ENCODE assay signal across 13 cellular contexts in the genomic region with DNA sequence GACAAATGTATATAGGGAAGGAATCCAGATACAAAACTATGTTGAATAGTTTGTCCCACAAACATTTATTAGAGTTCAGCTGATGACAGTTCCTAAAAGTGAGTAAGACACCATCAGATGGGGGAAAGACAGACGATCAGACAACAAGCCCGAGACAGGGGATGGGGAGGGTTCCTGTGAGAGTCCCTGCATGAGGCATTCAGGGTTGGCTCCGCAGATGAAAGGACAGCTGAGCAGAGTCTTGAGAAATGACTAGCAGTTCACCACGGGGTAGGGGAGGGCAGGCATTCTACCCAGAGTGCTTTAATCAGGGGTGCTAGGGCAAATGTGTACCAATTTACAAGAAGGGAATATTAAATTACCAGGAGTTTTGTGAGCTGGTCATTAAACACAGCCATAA. TPM values are rescaled to one million over a fixed set of nuclear protein-coding genes. Genes with fewer than 3 reads are reported as not detected.
DNase-seq lines count a peak whose midpoint lies in the region; ATAC-seq and TF ChIP-seq lines count a peak whose summit lies in the region.
"Had no signal": no experiment of that assay in that cellular context is flagged by ENCODE, and none has a peak within 500 bp of the region (broad histone marks: within the 10 kb centered on the region; RNA-seq: fewer than 3 reads in every experiment).

No MANE protein-coding gene starts in this region.

- H3K4me1 ChIP-seq in naive thymus-derived CD4-positive, alpha-beta T cell (ENCODE audit: control insufficient read depth in 2 of 2, insufficient read depth in 2 of 2, low read length in 2 of 2) = no peaks in the 10 kb centered on the region
- H3K4me1 ChIP-seq in aorta (ENCODE audit: control insufficient read depth in 1 of 2, insufficient read depth in 2 of 2, low read length in 2 of 2) = peaks cover 0 to 2% of the 10 kb centered on the region in 2 donors
- H3K4me1 ChIP-seq: uterus had no signal

- no peaks in the 10 kb centered on the region for H3K36me3 ChIP-seq in naive thymus-derived CD4-positive, alpha-beta T cell (ENCODE audit: control insufficient read depth in 2 of 3, insufficient read depth in 3 of 3, low read length in 3 of 3)
- no peaks in the 10 kb centered on the region for H3K36me3 ChIP-seq in aorta (ENCODE audit: control insufficient read depth in 1 of 2, insufficient read depth in 2 of 2, low read length in 1 of 2)
- H3K36me3 ChIP-seq: uterus had no signal

- POLR2A ChIA-PET in naive thymus-derived CD4-positive, alpha-beta T cell (lab: Charles Lee) = no interaction called here
- POLR2A ChIA-PET in GM10248 (lab: Yijun Ruan, JAX) = no interaction called here

- H3K36me3 Mint-ChIP-seq in T-helper 2 cell treated with Interferon-gamma antibody and Interleukin-4, amounts not matched to agents 5 μg/mL and 100 μg/mL, for 36 hours (ENCODE audit: low read depth) = no peaks in the 10 kb centered on the region
- peaks cover 2 to 3% of the 10 kb centered on the region in 2 donors for H3K36me3 Mint-ChIP-seq in activated T-cell treated with anti-CD3 and anti-CD28 coated beads, Interleukin-2, amount 50 U/mL, for 72 hours (ENCODE audit: insufficient read depth in 2 of 2)
- H3K36me3 Mint-ChIP-seq in naive thymus-derived CD4-positive, alpha-beta T cell = peaks cover 0 to 21% (median 0%) of the 10 kb centered on the region in 5 donors

- no peak overlapping the region for H3K4me3 ChIP-seq in naive thymus-derived CD4-positive, alpha-beta T cell (ENCODE audit: low read length)
- no peak overlapping the region for H3K4me3 ChIP-seq in aorta (ENCODE audit: low read length in 2 of 2)
- H3K4me3 ChIP-seq: coronary artery, uterus had no signal

- peaks cover 22% of the 10 kb centered on the region for H3K4me1 Mint-ChIP-seq in T-helper 2 cell treated with Interferon-gamma antibody and Interleukin-4, amounts not matched to agents 5 μg/mL and 100 μg/mL, for 36 hours (ENCODE audit: low read depth)
- peaks cover 28% of the 10 kb centered on the region for H3K4me1 Mint-ChIP-seq in activated T-cell treated with anti-CD3 and anti-CD28 coated beads, Interleukin-2, amount 50 U/mL, for 72 hours (ENCODE audit: low read depth)
- peaks cover 16 to 42% (median 35%) of the 10 kb centered on the region in 7 donors for H3K4me1 Mint-ChIP-seq in naive thymus-derived CD4-positive, alpha-beta T cell

- 37 to 53% methylated on average over 4 of the region's 4 CpGs for WGBS in aorta, 2 donors

- no peaks in the 10 kb centered on the region for H3K9me3 ChIP-seq in naive thymus-derived CD4-positive, alpha-beta T cell (ENCODE audit: control insufficient read depth in 2 of 3, low read length in 3 of 3)
- H3K9me3 ChIP-seq in aorta (ENCODE audit: control insufficient read depth, low read length) = no peaks in the 10 kb centered on the region
- H3K9me3 ChIP-seq: uterus had no signal

- peak; percentile 17 for DNase-seq in T-helper 2 cell treated with Interferon-gamma antibody and Interleukin-4, amounts not matched to agents 5 μg/mL and 100 μg/mL, for 36 hours (ENCODE audit: low spot score)
- DNase-seq in activated T-cell treated with anti-CD3 and anti-CD28 coated beads, Interleukin-2, amount 50 U/mL, for 72 hours = peak; percentile 49 to 63
- peak in 7 of 9 donors; percentile 25 to 53 (median 47) for DNase-seq in naive thymus-derived CD4-positive, alpha-beta T cell
- DNase-seq in stimulated activated CD8-positive, alpha-beta memory T cell treated with anti-CD3 and anti-CD28 coated beads, Interleukin-7, amount 100 ng/mL, for 4 hours (ENCODE audit: low read depth in 2 of 2) = peak; percentile 21 to 43
- DNase-seq in aorta (no peak), NCI-H146 treated with DMSO at 0.1 percent for 48 hours (lab: John Stamatoyannopoulos, UW; ENCODE audit: unreplicated experiment) (no peak), GM10248 (ENCODE audit: extremely low spot score) (no peak)
- DNase-seq: foreskin keratinocyte, left cardiac atrium, NCI-H526 treated with DMSO at 0.1 percent for 48 hours, uterus had no signal

- H3K9me3 Mint-ChIP-seq in T-helper 2 cell treated with Interferon-gamma antibody and Interleukin-4, amounts not matched to agents 5 μg/mL and 100 μg/mL, for 36 hours = no peaks in the 10 kb centered on the region
- no peaks in the 10 kb centered on the region for H3K9me3 Mint-ChIP-seq in activated T-cell treated with anti-CD3 and anti-CD28 coated beads, Interleukin-2, amount 50 U/mL, for 72 hours
- H3K9me3 Mint-ChIP-seq in naive thymus-derived CD4-positive, alpha-beta T cell = peaks cover 0 to 7% (median 0%) of the 10 kb centered on the region in 11 donors

- peaks cover 36% of the 10 kb centered on the region for H3K27me3 Mint-ChIP-seq in T-helper 2 cell treated with Interferon-gamma antibody and Interleukin-4, amounts not matched to agents 5 μg/mL and 100 μg/mL, for 36 hours (ENCODE audit: low read depth)
- peaks cover 16% of the 10 kb centered on the region for H3K27me3 Mint-ChIP-seq in activated T-cell treated with anti-CD3 and anti-CD28 coated beads, Interleukin-2, amount 50 U/mL, for 72 hours (ENCODE audit: low read depth)
- peaks cover 0 to 29% (median 5%) of the 10 kb centered on the region in 5 donors for H3K27me3 Mint-ChIP-seq in naive thymus-derived CD4-positive, alpha-beta T cell

- H3K27me3 ChIP-seq in naive thymus-derived CD4-positive, alpha-beta T cell (ENCODE audit: control insufficient read depth in 2 of 2, insufficient read depth in 2 of 2, low read length in 2 of 2) = no peaks in the 10 kb centered on the region
- H3K27me3 ChIP-seq in aorta (ENCODE audit: control insufficient read depth in 1 of 2, insufficient read depth in 2 of 2, low read length in 1 of 2) = no peaks in the 10 kb centered on the region
- H3K27me3 ChIP-seq: uterus had no signal

- CTCF ChIA-PET in naive thymus-derived CD4-positive, alpha-beta T cell (lab: Charles Lee) = interaction anchor here (1.8 kb wide), 1 partner anchor 40 kb away, joined by 4 read pairs; no protein-coding TSS in a partner anchor
- CTCF ChIA-PET in GM10248 (lab: Yijun Ruan, JAX) = interaction anchor here (1.4 to 2.4 kb wide), 2 partner anchors 12 to 97 kb away, joined by 3 to 7 read pairs; no protein-coding TSS in a partner anchor

- TF ChIP-seq CTCF in GM10248 (IDR thresholded peaks at IDR 0.05; ENCODE audit: control extremely low read depth, extremely low read depth, low read depth, missing control alignments) = no peak

- intact Hi-C loops in naive thymus-derived CD4-positive, alpha-beta T cell (cut with micrococcal nuclease) = no loop called here
- intact Hi-C loops in aorta (cut with DNase I) = no loop called here

- no peak overlapping the region for H3K27ac ChIP-seq in naive thymus-derived CD4-positive, alpha-beta T cell (ENCODE audit: low read depth, low read length)
- H3K27ac ChIP-seq in aorta (ENCODE audit: low read depth in 1 of 2, low read length in 2 of 2) = no peak overlapping the region
- H3K27ac ChIP-seq: coronary artery, foreskin keratinocyte, uterus had no signal

- no peak overlapping the region for H3K4me3 Mint-ChIP-seq in T-helper 2 cell treated with Interferon-gamma antibody and Interleukin-4, amounts not matched to agents 5 μg/mL and 100 μg/mL, for 36 hours
- H3K4me3 Mint-ChIP-seq in activated T-cell treated with anti-CD3 and anti-CD28 coated beads, Interleukin-2, amount 50 U/mL, for 72 hours = no peak overlapping the region
- H3K4me3 Mint-ChIP-seq in naive thymus-derived CD4-positive, alpha-beta T cell = peak overlapping the region in 2 of 10 donors; percentile 6 to 8

- peak; percentile 98 for ATAC-seq in activated T-cell treated with anti-CD3 and anti-CD28 coated beads, Interleukin-2, amount 50 U/mL, for 72 hours (replicated peaks in 1 of 2)
- peak; percentile 80 for ATAC-seq in naive thymus-derived CD4-positive, alpha-beta T cell
- no peak for ATAC-seq in aorta (ENCODE audit: low FRiP score)
- ATAC-seq: foreskin keratinocyte, left cardiac atrium had no signal

- H3K27ac Mint-ChIP-seq in T-helper 2 cell treated with Interferon-gamma antibody and Interleukin-4, amounts not matched to agents 5 μg/mL and 100 μg/mL, for 36 hours = no peak overlapping the region
- H3K27ac Mint-ChIP-seq in activated T-cell treated with anti-CD3 and anti-CD28 coated beads, Interleukin-2, amount 50 U/mL, for 72 hours = no peak overlapping the region
- H3K27ac Mint-ChIP-seq in naive thymus-derived CD4-positive, alpha-beta T cell = peak overlapping the region in 2 of 9 donors; percentile 22 to 25

RNA-seq across cellular contexts. Expression of gene TNFSF15, which starts 28.0 kb away (rescaled TPM):
- total RNA-seq in activated T-cell treated with anti-CD3 and anti-CD28 coated beads, Interleukin-2, amount 50 U/mL, for 72 hours = under 1 TPM; 0.19 to 0.26 TPM
- 1 to 10 TPM in 1 of 5 experiments, under 1 TPM in 1, not detected in 3; 0.44 to 3.8 TPM for total RNA-seq in naive thymus-derived CD4-positive, alpha-beta T cell
- not detected for polyA plus RNA-seq in naive thymus-derived CD4-positive, alpha-beta T cell
- total RNA-seq in aorta = under 1 TPM; 0.29 to 0.81 TPM
- under 1 TPM; 0.03 to 0.38 TPM for polyA plus RNA-seq in aorta
- total RNA-seq: SK-MEL-5 had no signal

Comparison
In these comparisons a context has a peak if more than half of its experiments do, and no peak if none do; other contexts are left out.
1. DNase-seq: peak in T-helper 2 cell treated with Interferon-gamma antibody and Interleukin-4, amounts not matched to agents 5 μg/mL and 100 μg/mL, for 36 hours (single experiment), activated T-cell treated with anti-CD3 and anti-CD28 coated beads, Interleukin-2, amount 50 U/mL, for 72 hours (2 of 2), naive thymus-derived CD4-positive, alpha-beta T cell (7 of 9) and stimulated activated CD8-positive, alpha-beta memory T cell treated with anti-CD3 and anti-CD28 coated beads, Interleukin-7, amount 100 ng/mL, for 4 hours (2 of 2); none in aorta (0 of 2), NCI-H146 treated with DMSO at 0.1 percent for 48 hours (single experiment) and GM10248 (single experiment).